Comparison of ENCODE assay signal across 16 cellular contexts in genomic region chr22:23899042-23899745, GRCh38. TPM values are rescaled to one million over a fixed set of nuclear protein-coding genes. Genes with fewer than 3 reads are reported as not detected.
DNase-seq lines count a peak whose midpoint lies in the region; ATAC-seq and TF ChIP-seq lines count a peak whose summit lies in the region.
"Had no signal": no experiment of that assay in that cellular context is flagged by ENCODE, and none has a peak within 500 bp of the region (broad histone marks: within the 10 kb centered on the region; RNA-seq: fewer than 3 reads in every experiment).

No MANE protein-coding gene starts in this region.

- H3K4me3 ChIP-seq in A673 (ENCODE audit: low read depth, low read length, poor library complexity, severe bottlenecking) (no peak overlapping the region), dorsolateral prefrontal cortex (no peak overlapping the region)
- H3K4me3 ChIP-seq: BLaER1 had no signal

- no peaks in the 10 kb centered on the region for H3K9me3 Mint-ChIP-seq in neural crest cell
- no peaks in the 10 kb centered on the region for H3K9me3 Mint-ChIP-seq in activated T-helper 17 cell treated with anti-CD3 and anti-CD28 coated beads, Interleukin-2, amount 50 U/mL, for 72 hours

- intact Hi-C loops in A673 (cut with micrococcal nuclease; ENCODE audit: unreplicated experiment) (no loop called here), dorsolateral prefrontal cortex (cut with DNase I) (no loop called here)

- H3K36me3 ChIP-seq in A673 (ENCODE audit: insufficient read depth, low read length, poor library complexity, severe bottlenecking): peaks cover 22% of the 10 kb centered on the region

- H3K27ac ChIP-seq in A673 (ENCODE audit: low read depth, low read length, poor library complexity, severe bottlenecking) (peak overlapping the region; percentile 46), dorsolateral prefrontal cortex (peak overlapping the region in 52 of 59 donors; percentile 10 to 83 (median 71))
- H3K27ac ChIP-seq: BLaER1, KMS-11 had no signal

- no peak for ATAC-seq in activated T-helper 17 cell treated with anti-CD3 and anti-CD28 coated beads, Interleukin-2, amount 50 U/mL, for 72 hours (replicated peaks)

- peaks cover 2% of the 10 kb centered on the region for H3K27me3 Mint-ChIP-seq in neural crest cell (ENCODE audit: low read depth)
- peaks cover under 1% of the 10 kb centered on the region for H3K27me3 Mint-ChIP-seq in activated T-helper 17 cell treated with anti-CD3 and anti-CD28 coated beads, Interleukin-2, amount 50 U/mL, for 72 hours

- CTCF ChIA-PET in A673 (lab: Charles Lee): no interaction called here

- DNase-seq in A673 (ENCODE audit: low spot score): no peak
- peak; percentile 64 for DNase-seq in LHCN-M2 (ENCODE audit: low read depth)
- no peak for DNase-seq in dorsolateral prefrontal cortex
- no peak for DNase-seq in neural crest cell (ENCODE audit: low read depth, low spot score)
- no peak for DNase-seq in inferior parietal cortex (ENCODE audit: extremely low spot score)
- DNase-seq in activated CD8-positive, alpha-beta memory T cell treated with anti-CD3 and anti-CD28 coated beads, Interleukin-2, amount 50 U/mL, for 48 hours: no peak
- DNase-seq: DMS153, MM.1S, NCI-H1105 treated with DMSO at 0.1 percent for 48 hours, NCI-H187, NCI-H446, NCI-H774, SIG-M5 had no signal

- H3K4me1 ChIP-seq in A673 (ENCODE audit: insufficient read depth, low read length, poor library complexity, severe bottlenecking): peaks cover 10% of the 10 kb centered on the region

- POLR2A ChIA-PET in A673 (lab: Charles Lee; ENCODE audit: low non-redundant PET): no interaction called here

- peak overlapping the region; percentile 49 for H3K4me3 Mint-ChIP-seq in neural crest cell
- H3K4me3 Mint-ChIP-seq in activated T-helper 17 cell treated with anti-CD3 and anti-CD28 coated beads, Interleukin-2, amount 50 U/mL, for 72 hours: no peak overlapping the region

- no peaks in the 10 kb centered on the region for H3K9me3 ChIP-seq in A673 (ENCODE audit: low read depth, low read length, poor library complexity, severe bottlenecking)

- TF ChIP-seq CTCF in A673 (conservative IDR thresholded peaks at IDR 0.05; ENCODE audit: low read depth, low read length) (no peak), dorsolateral prefrontal cortex (IDR thresholded peaks at IDR 0.05 in 54 of 56, conservative IDR thresholded peaks at IDR 0.05 in 2 of 56; ENCODE audit: low read depth in 1 of 56, partially characterized antibody in 56 of 56) (no peak), neural crest cell (conservative IDR thresholded peaks at IDR 0.05) (no peak)

- BruUV-seq in A673 (replicated peaks; lab: Mats Ljungman, UMichigan): no TSS peak

- peaks cover 12% of the 10 kb centered on the region for H3K4me1 Mint-ChIP-seq in neural crest cell
- peaks cover 4% of the 10 kb centered on the region for H3K4me1 Mint-ChIP-seq in activated T-helper 17 cell treated with anti-CD3 and anti-CD28 coated beads, Interleukin-2, amount 50 U/mL, for 72 hours

- H3K36me3 Mint-ChIP-seq in neural crest cell (ENCODE audit: low read depth): peaks cover 13% of the 10 kb centered on the region
- peaks cover 47% of the 10 kb centered on the region for H3K36me3 Mint-ChIP-seq in activated T-helper 17 cell treated with anti-CD3 and anti-CD28 coated beads, Interleukin-2, amount 50 U/mL, for 72 hours (ENCODE audit: low read depth)

- no peak overlapping the region for H3K27ac Mint-ChIP-seq in neural crest cell (ENCODE audit: unreplicated experiment)
- no peak overlapping the region for H3K27ac Mint-ChIP-seq in activated T-helper 17 cell treated with anti-CD3 and anti-CD28 coated beads, Interleukin-2, amount 50 U/mL, for 72 hours

- no peaks in the 10 kb centered on the region for H3K27me3 ChIP-seq in A673 (replicated peaks; ENCODE audit: insufficient read depth, low read depth, low read length, poor library complexity)
- no peaks in the 10 kb centered on the region for H3K27me3 ChIP-seq in dorsolateral prefrontal cortex
- H3K27me3 ChIP-seq: BLaER1 had no signal

RNA-seq across cellular contexts. Expression of gene MIF, which starts 5.0 kb away (rescaled TPM):
- total RNA-seq in A673 (2021) (802 and 864 TPM in 2 replicates), LHCN-M2 (2014; rRNA removed) (512 and 577 TPM in 2 replicates), dorsolateral prefrontal cortex (100 to 1,000 TPM; 175 to 552 (median 413) TPM), neural crest cell (637 and 642 TPM in 2 replicates)
- 1,162 TPM for polyA plus RNA-seq in LHCN-M2 (2012)
- 1,000 to 10,000 TPM; 1,250 to 1,556 TPM for total RNA-seq in activated T-helper 17 cell treated with anti-CD3 and anti-CD28 coated beads, Interleukin-2, amount 50 U/mL, for 72 hours

RNA-seq across cellular contexts. Expression of gene SLC2A11, which starts 41.5 kb away (rescaled TPM):
- total RNA-seq in A673 (2021) (4.9 and 6.2 TPM in 2 replicates), LHCN-M2 (2014; rRNA removed) (6.5 and 8.6 TPM in 2 replicates), dorsolateral prefrontal cortex (10 to 100 TPM; 25.3 to 69.8 (median 42.4) TPM), neural crest cell (17.1 and 18.2 TPM in 2 replicates)
- 7.8 TPM for polyA plus RNA-seq in LHCN-M2 (2012)
- total RNA-seq in activated T-helper 17 cell treated with anti-CD3 and anti-CD28 coated beads, Interleukin-2, amount 50 U/mL, for 72 hours: 1 to 10 TPM; 3.8 to 5.9 TPM
